ENCODE assay signal across 18 cellular contexts in genomic region chr7:116436305-116436826, GRCh38.
"Had no signal": no experiment of that assay in that cellular context is flagged by ENCODE, and none has a peak within 500 bp of the region (broad histone marks: within the 10 kb centered on the region; RNA-seq: fewer than 3 reads in every experiment).

No MANE protein-coding gene starts in this region.

- H3K4me1 Mint-ChIP-seq: natural killer cell; neural crest cell; stimulated activated effector memory CD8-positive, alpha-beta T cell treated with anti-CD3 and anti-CD28 coated beads, Interleukin-12 subunit alpha, Interleukin-12 subunit beta, amount 100 ng/mL, for 72 hours had no signal

- H3K27ac ChIP-seq: gastroesophageal sphincter, ovary, tibial artery, upper lobe of left lung, uterus had no signal

- H3K4me3 Mint-ChIP-seq: natural killer cell; neural crest cell; stimulated activated effector memory CD8-positive, alpha-beta T cell treated with anti-CD3 and anti-CD28 coated beads, Interleukin-12 subunit alpha, Interleukin-12 subunit beta, amount 100 ng/mL, for 72 hours had no signal

- H3K36me3 Mint-ChIP-seq: natural killer cell; stimulated activated effector memory CD8-positive, alpha-beta T cell treated with anti-CD3 and anti-CD28 coated beads, Interleukin-12 subunit alpha, Interleukin-12 subunit beta, amount 100 ng/mL, for 72 hours had no signal

- H3K4me3 ChIP-seq: gastroesophageal sphincter, mucosa of descending colon, ovary, tibial artery, upper lobe of left lung, uterus had no signal

- H3K9me3 ChIP-seq: gastroesophageal sphincter, mucosa of descending colon, ovary, tibial artery, upper lobe of left lung, uterus had no signal

- H3K36me3 ChIP-seq: gastroesophageal sphincter, ovary, tibial artery, upper lobe of left lung, uterus had no signal

- ATAC-seq: esophagus mucosa; gastroesophageal sphincter; left lobe of liver; mucosa of descending colon; natural killer cell; right cardiac atrium; stimulated activated effector memory CD8-positive, alpha-beta T cell treated with anti-CD3 and anti-CD28 coated beads, Interleukin-12 subunit alpha, Interleukin-12 subunit beta, amount 100 ng/mL, for 72 hours; stimulated activated naive CD8-positive, alpha-beta T cell treated with anti-CD3 and anti-CD28 coated beads, Interleukin-15, Interleukin-2, amounts not matched to agents 100 U/mL and 50 U/mL, for 24 hours had no signal

- H3K27me3 ChIP-seq: gastroesophageal sphincter, ovary, tibial artery, upper lobe of left lung, uterus had no signal

- H3K4me1 ChIP-seq: upper lobe of left lung had no signal

- H3K27ac Mint-ChIP-seq: natural killer cell; stimulated activated effector memory CD8-positive, alpha-beta T cell treated with anti-CD3 and anti-CD28 coated beads, Interleukin-12 subunit alpha, Interleukin-12 subunit beta, amount 100 ng/mL, for 72 hours had no signal

- DNase-seq: effector memory CD4-positive, alpha-beta T cell; glutamatergic neuron; islet precursor cell; mucosa of descending colon; natural killer cell; ovary; right cardiac atrium; stimulated activated CD4-positive, alpha-beta T cell treated with anti-CD3 and anti-CD28 coated beads, Interleukin-4, amount 100 ng/mL, for 1 hour; stimulated activated CD8-positive, alpha-beta memory T cell treated with anti-CD3 and anti-CD28 coated beads, Interleukin-4, amount 100 ng/mL, for 48 hours; stimulated activated naive CD8-positive, alpha-beta T cell treated with anti-CD3 and anti-CD28 coated beads, Interleukin-15, Interleukin-2, amounts not matched to agents 100 U/mL and 50 U/mL, for 24 hours; tibial artery; upper lobe of left lung; uterus had no signal

- H3K9me3 Mint-ChIP-seq: natural killer cell; stimulated activated effector memory CD8-positive, alpha-beta T cell treated with anti-CD3 and anti-CD28 coated beads, Interleukin-12 subunit alpha, Interleukin-12 subunit beta, amount 100 ng/mL, for 72 hours had no signal
